ENCODE assay signal across 1 cellular context in genomic region chr9:110890416-110890815, GRCh38.
TF ChIP-seq lines count a peak whose summit lies in the region.

No MANE protein-coding gene starts in this region.

TF ChIP-seq in GM23338, 12 proteins besides CTCF, POLR2A, EP300 and RAD21 (continued from another document):
- no peak for TF ChIP-seq ZNF462 (CRISPR knock-in tag; IDR thresholded peaks at IDR 0.05)
